Comparison of ENCODE assay signal across 8 cellular contexts in the genomic region with DNA sequence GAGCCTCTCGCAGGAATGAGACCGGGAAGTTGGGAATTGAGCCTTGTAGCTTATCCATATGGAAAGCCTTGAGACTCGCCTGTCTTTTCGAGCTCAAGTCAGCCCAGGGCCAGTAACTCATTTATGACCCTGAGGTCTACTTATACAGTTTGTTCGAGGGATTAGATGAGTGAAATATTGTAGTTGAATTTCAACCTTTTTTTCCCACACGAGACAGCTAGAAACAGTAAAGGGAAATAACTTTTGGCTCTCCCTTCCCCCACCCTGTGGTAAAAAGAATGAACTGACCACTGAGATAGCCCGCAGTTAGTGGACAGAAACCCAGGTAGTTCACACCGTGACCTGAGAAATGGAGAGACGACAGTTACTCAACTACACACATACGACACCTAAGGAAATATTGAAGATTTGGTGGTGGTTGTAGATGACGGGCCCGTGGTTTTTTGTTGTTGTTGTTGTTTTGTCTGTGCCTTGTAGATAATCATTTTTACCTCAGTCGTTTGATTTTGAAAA. TPM values are rescaled to one million over a fixed set of nuclear protein-coding genes. Genes with fewer than 3 reads are reported as not detected.
DNase-seq lines count a peak whose midpoint lies in the region; ATAC-seq and TF ChIP-seq lines count a peak whose summit lies in the region.

No MANE protein-coding gene starts in this region.

- peak overlapping the region; percentile 97 for H3K27ac ChIP-seq in VCaP
- peak overlapping the region; percentile 99 for H3K27ac ChIP-seq in psoas muscle

- H3K4me1 ChIP-seq in psoas muscle, result peaks cover 48% of the 10 kb centered on the region

- no peaks in the 10 kb centered on the region for H3K9me3 ChIP-seq in psoas muscle

- ATAC-seq in psoas muscle (peak in 1 of 4 donors; percentile 15), HG03025 (IDR thresholded peaks at IDR 0.05; ENCODE audit: low FRiP score, unreplicated experiment) (no peak)

- TF ChIP-seq CTCF in VCaP (conservative IDR thresholded peaks at IDR 0.05) (no peak), fibroblast of pulmonary artery (IDR thresholded peaks at IDR 0.05; ENCODE audit: low read length, missing control alignments) (no peak), psoas muscle (IDR thresholded peaks at IDR 0.05) (peak; percentile 3)

- WGBS in psoas muscle, 3 donors, result 6 to 8% (median 7%) methylated on average over 13 of the region's 13 CpGs

- DNase-seq in A172 (ENCODE audit: low spot score) (peak; percentile 27), H7 (peak; percentile 23), fibroblast of pulmonary artery (ENCODE audit: low read depth) (peak; percentile 54), psoas muscle (no peak), NOMO-1 treated with dmso at 0.1 percent for 144 hours (lab: John Stamatoyannopoulos, UW; ENCODE audit: unreplicated experiment) (no peak)
- DNase-seq in activated effector memory CD4-positive, alpha-beta T cell treated with anti-CD3 and anti-CD28 coated beads, Interleukin-2, amount 50 U/mL, for 16 hours, result no peak

- H3K4me3 ChIP-seq in H7 (ENCODE audit: insufficient read depth, low read depth, low read length), result peak overlapping the region; percentile 89
- peak overlapping the region; percentile 81 for H3K4me3 ChIP-seq in fibroblast of pulmonary artery (replicated peaks; ENCODE audit: low read depth, low read length)
- H3K4me3 ChIP-seq in psoas muscle, result peak overlapping the region; percentile 98

- H3K27me3 ChIP-seq in H7 (ENCODE audit: control insufficient read depth, insufficient read depth, low read length) (no peaks in the 10 kb centered on the region), psoas muscle (ENCODE audit: insufficient read depth in 3 of 3, low read length in 2 of 3) (no peaks in the 10 kb centered on the region)

- intact Hi-C loops in psoas muscle (cut with DNase I), result loop anchor here in 1 of 2 donors (5.0 kb wide), 1 partner anchor 110 kb away; the partner anchor contains the start of gene CTDSPL2

- peaks cover 5% of the 10 kb centered on the region; the same call in 1 of the 2 replicates for H3K36me3 ChIP-seq in H7 (replicated peaks; ENCODE audit: control insufficient read depth, insufficient read depth, low read length)
- peaks cover 3 to 53% of the 10 kb centered on the region in 2 donors for H3K36me3 ChIP-seq in psoas muscle (ENCODE audit: insufficient read depth in 1 of 2, low read depth in 1 of 2)

RNA-seq across cellular contexts. Expression of gene EIF3J, which starts 0.8 kb away (rescaled TPM):
- 43.4 and 54.1 TPM in 2 replicates for total RNA-seq in A172 (2014; rRNA removed; shearing (Covaris generic))
- total RNA-seq in H7 (2014; rRNA removed; shearing (Covaris generic)), result 32.7 and 34.3 TPM in 2 replicates
- total RNA-seq in psoas muscle, result 100 to 1,000 TPM; 123 to 233 (median 201) TPM
- 100 to 1,000 TPM; 162 to 238 (median 213) TPM for polyA plus RNA-seq in psoas muscle

Comparison
In these comparisons a context has a peak if more than half of its experiments do, and no peak if none do; other contexts are left out.
1. DNase-seq: peak in A172 (single experiment), H7 (single experiment) and fibroblast of pulmonary artery (single experiment); none in psoas muscle (0 of 2), NOMO-1 treated with dmso at 0.1 percent for 144 hours (single experiment) and activated effector memory CD4-positive, alpha-beta T cell treated with anti-CD3 and anti-CD28 coated beads, Interleukin-2, amount 50 U/mL, for 16 hours (single experiment).
2. Peak in every context shown above with its lines, with median percentiles within 50 percentile points of each other: H3K4me3 ChIP-seq.